Comparison of ENCODE assay signal across 21 cellular contexts in the genomic region with DNA sequence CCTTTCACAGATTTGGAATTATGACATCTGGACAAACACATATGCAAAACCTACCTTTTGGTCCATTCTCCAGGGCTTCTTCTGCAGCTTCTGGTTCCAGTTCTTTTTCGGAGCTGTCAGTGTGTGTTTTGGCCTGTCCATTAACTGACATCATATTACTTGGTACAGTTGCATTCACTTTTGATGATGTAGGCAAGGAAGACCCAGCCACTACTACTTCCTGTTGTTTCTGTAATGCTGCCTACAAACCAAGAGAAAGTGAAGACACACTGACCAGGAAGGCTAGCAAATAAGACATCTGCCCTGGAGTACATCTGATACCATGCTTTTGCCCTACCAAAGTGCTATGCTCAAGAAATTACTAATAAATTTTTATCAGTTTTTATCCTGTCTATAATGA. TPM values are rescaled to one million over a fixed set of nuclear protein-coding genes. Genes with fewer than 3 reads are reported as not detected.
DNase-seq lines count a peak whose midpoint lies in the region; ATAC-seq lines count a peak whose summit lies in the region.
"Had no signal": no experiment of that assay in that cellular context is flagged by ENCODE, and none has a peak within 500 bp of the region (broad histone marks: within the 10 kb centered on the region; RNA-seq: fewer than 3 reads in every experiment).

No MANE protein-coding gene starts in this region.

- peak overlapping the region; percentile 49 for H3K27ac Mint-ChIP-seq in T-helper 2 cell treated with Interferon-gamma antibody and Interleukin-4, amounts not matched to agents 5 μg/mL and 100 μg/mL, for 36 hours
- peak overlapping the region; percentile 72 for H3K27ac Mint-ChIP-seq in activated naive CD8-positive, alpha-beta T cell treated with anti-CD3 and anti-CD28 coated beads, Interleukin-2, amount 10 ng/mL, durations not matched to agents 7 days and 5 days
- H3K27ac Mint-ChIP-seq: H9 had no signal

- H3K4me1 Mint-ChIP-seq in T-helper 2 cell treated with Interferon-gamma antibody and Interleukin-4, amounts not matched to agents 5 μg/mL and 100 μg/mL, for 36 hours (ENCODE audit: low read depth): peaks cover 20% of the 10 kb centered on the region
- peaks cover 26% of the 10 kb centered on the region for H3K4me1 Mint-ChIP-seq in activated naive CD8-positive, alpha-beta T cell treated with anti-CD3 and anti-CD28 coated beads, Interleukin-2, amount 10 ng/mL, durations not matched to agents 7 days and 5 days

- peak; percentile 67 for ATAC-seq in activated naive CD8-positive, alpha-beta T cell treated with anti-CD3 and anti-CD28 coated beads, Interleukin-2, amount 10 ng/mL, durations not matched to agents 7 days and 5 days (ENCODE audit: low read depth)
- no peak for ATAC-seq in stimulated activated naive CD8-positive, alpha-beta T cell treated with anti-CD3 and anti-CD28 coated beads, Interleukin-15, Interleukin-2, amounts not matched to agents 100 U/mL and 50 U/mL, for 24 hours
- ATAC-seq: Right ventricle myocardium inferior had no signal

- POLR2A ChIA-PET in activated naive CD8-positive, alpha-beta T cell treated with anti-CD3 and anti-CD28 coated beads, Interleukin-2, amount 10 ng/mL, durations not matched to agents 7 days and 5 days (lab: Charles Lee): no interaction called here

- H3K27me3 Mint-ChIP-seq in T-helper 2 cell treated with Interferon-gamma antibody and Interleukin-4, amounts not matched to agents 5 μg/mL and 100 μg/mL, for 36 hours (ENCODE audit: low read depth): no peaks in the 10 kb centered on the region
- H3K27me3 Mint-ChIP-seq in activated naive CD8-positive, alpha-beta T cell treated with anti-CD3 and anti-CD28 coated beads, Interleukin-2, amount 10 ng/mL, durations not matched to agents 7 days and 5 days: no peaks in the 10 kb centered on the region
- H3K27me3 Mint-ChIP-seq: CD4-positive, alpha-beta memory T cell; IgD-negative memory B cell had no signal

- no peak for DNase-seq in T-helper 2 cell treated with Interferon-gamma antibody and Interleukin-4, amounts not matched to agents 5 μg/mL and 100 μg/mL, for 36 hours (ENCODE audit: low spot score)
- DNase-seq in T-helper 2 cell (no peak), EH (ENCODE audit: low read depth) (peak; percentile 11), iris pigment epithelial cell (ENCODE audit: low read depth) (peak; percentile 45), hypothalamus (lab: John Stamatoyannopoulos, UW) (no peak), NOMO-1 treated with dmso at 0.1 percent for 144 hours (lab: John Stamatoyannopoulos, UW; ENCODE audit: unreplicated experiment) (no peak)
- DNase-seq in activated naive CD8-positive, alpha-beta T cell treated with anti-CD3 and anti-CD28 coated beads, Interleukin-2, amount 10 ng/mL, durations not matched to agents 7 days and 5 days: no peak
- DNase-seq in stimulated activated naive CD8-positive, alpha-beta T cell treated with anti-CD3 and anti-CD28 coated beads, Interleukin-15, Interleukin-2, amounts not matched to agents 100 U/mL and 50 U/mL, for 24 hours: no peak
- DNase-seq: 8988T; CD4-positive, alpha-beta memory T cell; DMS153; GF-D8; H9; Kasumi-1; NCI-H1092 treated with DMSO at 0.1 percent for 48 hours; NCI-H2081; NCI-H446 treated with DMSO at 0.1 percent for 48 hours; NCI-H69; Peyer's patch had no signal

- peaks cover 45% of the 10 kb centered on the region for H3K36me3 Mint-ChIP-seq in T-helper 2 cell treated with Interferon-gamma antibody and Interleukin-4, amounts not matched to agents 5 μg/mL and 100 μg/mL, for 36 hours (ENCODE audit: low read depth)
- H3K36me3 Mint-ChIP-seq in activated naive CD8-positive, alpha-beta T cell treated with anti-CD3 and anti-CD28 coated beads, Interleukin-2, amount 10 ng/mL, durations not matched to agents 7 days and 5 days: peaks cover 31% of the 10 kb centered on the region

- H3K9me3 Mint-ChIP-seq in T-helper 2 cell treated with Interferon-gamma antibody and Interleukin-4, amounts not matched to agents 5 μg/mL and 100 μg/mL, for 36 hours: no peaks in the 10 kb centered on the region
- no peaks in the 10 kb centered on the region for H3K9me3 Mint-ChIP-seq in activated naive CD8-positive, alpha-beta T cell treated with anti-CD3 and anti-CD28 coated beads, Interleukin-2, amount 10 ng/mL, durations not matched to agents 7 days and 5 days
- H3K9me3 Mint-ChIP-seq: CD4-positive, alpha-beta memory T cell; H9; IgD-negative memory B cell had no signal

- H3K4me3 Mint-ChIP-seq in T-helper 2 cell treated with Interferon-gamma antibody and Interleukin-4, amounts not matched to agents 5 μg/mL and 100 μg/mL, for 36 hours: no peak overlapping the region
- no peak overlapping the region for H3K4me3 Mint-ChIP-seq in activated naive CD8-positive, alpha-beta T cell treated with anti-CD3 and anti-CD28 coated beads, Interleukin-2, amount 10 ng/mL, durations not matched to agents 7 days and 5 days
- H3K4me3 Mint-ChIP-seq: CD4-positive, alpha-beta memory T cell; H9 had no signal

RNA-seq across cellular contexts. Expression of a gene that starts 31.9 kb away (rescaled TPM):
- total RNA-seq in activated naive CD8-positive, alpha-beta T cell treated with anti-CD3 and anti-CD28 coated beads, Interleukin-2, amount 10 ng/mL, durations not matched to agents 7 days and 5 days: 10 to 100 TPM; 21.0 to 22.6 TPM

Comparison
In these comparisons a context has a peak if more than half of its experiments do, and no peak if none do; other contexts are left out.
1. DNase-seq: peak in EH (single experiment) and iris pigment epithelial cell (single experiment); none in T-helper 2 cell treated with Interferon-gamma antibody and Interleukin-4, amounts not matched to agents 5 μg/mL and 100 μg/mL, for 36 hours (single experiment), T-helper 2 cell (0 of 5), activated naive CD8-positive, alpha-beta T cell treated with anti-CD3 and anti-CD28 coated beads, Interleukin-2, amount 10 ng/mL, durations not matched to agents 7 days and 5 days (single experiment), stimulated activated naive CD8-positive, alpha-beta T cell treated with anti-CD3 and anti-CD28 coated beads, Interleukin-15, Interleukin-2, amounts not matched to agents 100 U/mL and 50 U/mL, for 24 hours (single experiment), hypothalamus (0 of 51) and NOMO-1 treated with dmso at 0.1 percent for 144 hours (single experiment).